Comparison of ENCODE assay signal across 7 cellular contexts in genomic region chr6:34671801-34672656, GRCh38. TPM values are rescaled to one million over a fixed set of nuclear protein-coding genes. Genes with fewer than 3 reads are reported as not detected.
DNase-seq lines count a peak whose midpoint lies in the region; ATAC-seq, FAIRE-seq and TF ChIP-seq lines count a peak whose summit lies in the region.

No MANE protein-coding gene starts in this region.

- peaks cover 5 to 7% of the 10 kb centered on the region in 2 donors for H3K4me1 ChIP-seq in kidney (ENCODE audit: control insufficient read depth in 1 of 2, insufficient read depth in 1 of 2, low read depth in 1 of 2, low read length in 2 of 2)

- peaks cover 42% of the 10 kb centered on the region for H3K4me1 Mint-ChIP-seq in T-helper 17 cell
- peaks cover 23% of the 10 kb centered on the region for H3K4me1 Mint-ChIP-seq in MCF 10A (ENCODE audit: insufficient read depth, unreplicated experiment)
- peaks cover 9% of the 10 kb centered on the region for H3K4me1 Mint-ChIP-seq in nephron progenitor cell

- POLR2A ChIA-PET in MCF 10A (lab: Yijun Ruan, JAX), result interaction anchor here (0.8 to 2.1 kb wide), 10 partner anchors 8 to 216 kb away, joined by 3 to 9 read pairs (median 4); partner anchors contain the start of genes ILRUN, SNRPC and TAF11

- H3K4me3 ChIP-seq in kidney (ENCODE audit: low read length in 2 of 2), result no peak overlapping the region

- no peaks in the 10 kb centered on the region for H3K9me3 ChIP-seq in T-helper 17 cell (ENCODE audit: control insufficient read depth, low read length, poor library complexity, severe bottlenecking)
- no peaks in the 10 kb centered on the region for H3K9me3 ChIP-seq in kidney (ENCODE audit: control insufficient read depth in 1 of 2, low read length in 2 of 2)

- peak overlapping the region; percentile 98 for H3K27ac Mint-ChIP-seq in T-helper 17 cell
- H3K27ac Mint-ChIP-seq in MCF 10A (ENCODE audit: low read depth, unreplicated experiment), result peak overlapping the region; percentile 65
- H3K27ac Mint-ChIP-seq in nephron progenitor cell, result peak overlapping the region; percentile 32

- TF ChIP-seq CTCF in MCF 10A (IDR thresholded peaks at IDR 0.05; ENCODE audit: unreplicated experiment), result no peak
- no peak for TF ChIP-seq CTCF in nephron progenitor cell (IDR thresholded peaks at IDR 0.05)
- TF ChIP-seq CTCF in kidney (IDR thresholded peaks at IDR 0.05; ENCODE audit: borderline replicate concordance, extremely low read depth, insufficient read depth), result no peak

- H3K36me3 ChIP-seq in kidney (ENCODE audit: control insufficient read depth in 1 of 2, insufficient read depth in 2 of 2, low read length in 2 of 2), result no peaks in the 10 kb centered on the region

- BruUV-seq in MCF 10A (replicated peaks; lab: Mats Ljungman, UMichigan), result no TSS peak

- DNase-seq in T-helper 17 cell (peak; percentile 51 to 65 (median 58)), MCF 10A (ENCODE audit: unreplicated experiment) (peak; percentile 70), nephron progenitor cell (no peak), NCI-H1092 treated with DMSO at 0.1 percent for 48 hours (lab: John Stamatoyannopoulos, UW) (no peak), kidney (no peak)

- H3K36me3 Mint-ChIP-seq in T-helper 17 cell (ENCODE audit: low read depth), result no peaks in the 10 kb centered on the region
- peaks cover 12% of the 10 kb centered on the region for H3K36me3 Mint-ChIP-seq in MCF 10A (ENCODE audit: insufficient read depth, unreplicated experiment)
- H3K36me3 Mint-ChIP-seq in nephron progenitor cell (ENCODE audit: low read depth), result peaks cover 24% of the 10 kb centered on the region

- no peak for FAIRE-seq in kidney (lab: Jason Lieb, UNC)

- no peaks in the 10 kb centered on the region for H3K9me3 Mint-ChIP-seq in MCF 10A (ENCODE audit: unreplicated experiment)
- peaks cover 3% of the 10 kb centered on the region for H3K9me3 Mint-ChIP-seq in nephron progenitor cell

- H3K9ac ChIP-seq in kidney (ENCODE audit: low read length in 2 of 2), result no peak overlapping the region

- H3K4me3 Mint-ChIP-seq in T-helper 17 cell (peak overlapping the region; percentile 83), MCF 10A (ENCODE audit: unreplicated experiment) (no peak overlapping the region), nephron progenitor cell (no peak overlapping the region)

- peak; percentile 84 for ATAC-seq in GM19043 (IDR thresholded peaks at IDR 0.05; ENCODE audit: low read depth, unreplicated experiment)
- peak; percentile 76 for ATAC-seq in HG03095 (IDR thresholded peaks at IDR 0.05; ENCODE audit: unreplicated experiment)
- ATAC-seq in T-helper 17 cell, result peak; percentile 97

- intact Hi-C loops in MCF 10A (cut with micrococcal nuclease) (no loop called here), kidney (cut with DNase I) (no loop called here)

- no peak overlapping the region for H3K27ac ChIP-seq in kidney (ENCODE audit: low read depth in 2 of 2, low read length in 2 of 2)

- CTCF ChIA-PET in MCF 10A (lab: Yijun Ruan, JAX), result interaction anchor here (0.7 to 1.0 kb wide), 2 partner anchors 36 to 134 kb away, joined by 3 read pairs; no protein-coding TSS in a partner anchor

- H3K27me3 Mint-ChIP-seq in T-helper 17 cell (no peaks in the 10 kb centered on the region), MCF 10A (ENCODE audit: insufficient read depth, unreplicated experiment) (no peaks in the 10 kb centered on the region), nephron progenitor cell (ENCODE audit: low read depth, poor library complexity) (no peaks in the 10 kb centered on the region)

RNA-seq across cellular contexts. Expression of gene ILRUN, which starts 24.5 kb away (rescaled TPM):
- total RNA-seq in T-helper 17 cell, result 10 to 100 TPM; 55.9 to 64.4 TPM
- 49.2 and 50.8 TPM in 2 replicates for total RNA-seq in MCF 10A (2022)
- total RNA-seq in kidney, result 55.7 TPM
- polyA plus RNA-seq in kidney (ENCODE audit: insufficient read depth, low read depth, low replicate concordance), result 52.4 TPM

Comparison
In these comparisons a context has a peak if more than half of its experiments do, and no peak if none do; other contexts are left out.
1. DNase-seq: peak in T-helper 17 cell (3 of 3) and MCF 10A (single experiment); none in nephron progenitor cell (single experiment), NCI-H1092 treated with DMSO at 0.1 percent for 48 hours (single experiment) and kidney (single experiment).
2. H3K27ac Mint-ChIP-seq: peak in every context shown above with its lines; median percentile 98 in T-helper 17 cell; 65 in MCF 10A; 32 in nephron progenitor cell.
3. Peak in every context shown above with its lines, with median percentiles within 50 percentile points of each other: ATAC-seq.